1 cellular context compared by ENCODE assay signal in the genomic region with DNA sequence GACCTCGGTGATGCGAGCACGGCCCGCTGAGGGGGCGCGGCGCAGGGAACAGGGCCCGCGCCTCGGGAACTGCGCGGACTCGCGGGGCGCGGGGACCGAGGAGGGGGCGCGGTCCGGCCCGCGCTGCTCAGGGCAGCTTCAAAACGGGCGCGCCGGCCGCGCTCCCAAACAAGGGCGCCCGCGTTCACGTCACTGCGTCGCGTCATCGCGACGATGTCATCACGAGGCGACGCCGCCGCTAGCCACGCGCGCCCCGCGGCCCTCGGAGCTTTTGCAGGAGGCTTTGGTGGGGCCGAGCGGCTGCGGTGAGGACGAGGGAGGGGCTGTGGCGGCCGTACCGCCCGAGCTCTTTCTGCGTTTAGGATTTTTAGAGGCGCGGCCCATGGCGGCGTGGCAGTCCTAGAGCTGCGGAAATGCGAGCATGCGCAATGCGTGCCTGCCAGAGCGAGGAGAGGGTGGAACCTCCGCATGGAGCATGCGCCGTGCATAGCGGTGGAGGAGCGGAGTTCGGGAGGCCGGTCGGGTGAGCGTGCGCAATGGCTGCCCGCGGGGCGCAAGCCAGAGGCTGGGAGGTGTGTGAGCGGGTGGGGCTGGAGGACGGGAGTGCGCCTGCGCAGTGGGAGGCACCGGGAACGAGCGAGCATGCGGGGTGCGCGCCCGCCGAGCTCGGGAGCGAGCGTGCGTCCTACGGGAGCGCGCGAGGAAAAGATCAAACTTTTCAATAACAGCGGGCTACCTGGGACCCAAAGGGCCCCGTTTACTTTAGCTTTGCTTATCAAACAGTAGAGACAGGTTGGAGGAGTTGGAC.
A peak's percentile ranks its signal among the peaks of the same experiment; 100 is the strongest.
TF ChIP-seq lines count a peak whose summit lies in the region.

A gene with protein sequence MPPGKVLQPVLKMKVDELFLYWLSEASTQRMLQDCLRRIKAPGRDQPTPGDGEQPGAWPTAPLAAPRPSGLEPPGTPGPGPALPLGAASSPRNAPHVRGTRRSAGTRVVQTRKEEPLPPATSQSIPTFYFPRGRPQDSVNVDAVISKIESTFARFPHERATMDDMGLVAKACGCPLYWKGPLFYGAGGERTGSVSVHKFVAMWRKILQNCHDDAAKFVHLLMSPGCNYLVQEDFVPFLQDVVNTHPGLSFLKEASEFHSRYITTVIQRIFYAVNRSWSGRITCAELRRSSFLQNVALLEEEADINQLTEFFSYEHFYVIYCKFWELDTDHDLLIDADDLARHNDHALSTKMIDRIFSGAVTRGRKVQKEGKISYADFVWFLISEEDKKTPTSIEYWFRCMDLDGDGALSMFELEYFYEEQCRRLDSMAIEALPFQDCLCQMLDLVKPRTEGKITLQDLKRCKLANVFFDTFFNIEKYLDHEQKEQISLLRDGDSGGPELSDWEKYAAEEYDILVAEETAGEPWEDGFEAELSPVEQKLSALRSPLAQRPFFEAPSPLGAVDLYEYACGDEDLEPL (minus strand): TSS at position 140 of the 808 bp plus-strand sequence. CDS start 216 bp downstream, outside the sequence.

TF ChIP-seq in K562, 482 proteins besides CTCF, POLR2A, EP300 and RAD21 (continued from another document):
- TF ChIP-seq, protein P1, sequence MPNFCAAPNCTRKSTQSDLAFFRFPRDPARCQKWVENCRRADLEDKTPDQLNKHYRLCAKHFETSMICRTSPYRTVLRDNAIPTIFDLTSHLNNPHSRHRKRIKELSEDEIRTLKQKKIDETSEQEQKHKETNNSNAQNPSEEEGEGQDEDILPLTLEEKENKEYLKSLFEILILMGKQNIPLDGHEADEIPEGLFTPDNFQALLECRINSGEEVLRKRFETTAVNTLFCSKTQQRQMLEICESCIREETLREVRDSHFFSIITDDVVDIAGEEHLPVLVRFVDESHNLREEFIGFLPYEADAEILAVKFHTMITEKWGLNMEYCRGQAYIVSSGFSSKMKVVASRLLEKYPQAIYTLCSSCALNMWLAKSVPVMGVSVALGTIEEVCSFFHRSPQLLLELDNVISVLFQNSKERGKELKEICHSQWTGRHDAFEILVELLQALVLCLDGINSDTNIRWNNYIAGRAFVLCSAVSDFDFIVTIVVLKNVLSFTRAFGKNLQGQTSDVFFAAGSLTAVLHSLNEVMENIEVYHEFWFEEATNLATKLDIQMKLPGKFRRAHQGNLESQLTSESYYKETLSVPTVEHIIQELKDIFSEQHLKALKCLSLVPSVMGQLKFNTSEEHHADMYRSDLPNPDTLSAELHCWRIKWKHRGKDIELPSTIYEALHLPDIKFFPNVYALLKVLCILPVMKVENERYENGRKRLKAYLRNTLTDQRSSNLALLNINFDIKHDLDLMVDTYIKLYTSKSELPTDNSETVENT (CRISPR knock-in tag; IDR thresholded peaks at IDR 0.05) = no peak
- TF ChIP-seq, protein P2, sequence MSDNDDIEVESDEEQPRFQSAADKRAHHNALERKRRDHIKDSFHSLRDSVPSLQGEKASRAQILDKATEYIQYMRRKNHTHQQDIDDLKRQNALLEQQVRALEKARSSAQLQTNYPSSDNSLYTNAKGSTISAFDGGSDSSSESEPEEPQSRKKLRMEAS (CRISPR knock-in tag; IDR thresholded peaks at IDR 0.05) = peak; percentile 93
- TF ChIP-seq, protein P3, sequence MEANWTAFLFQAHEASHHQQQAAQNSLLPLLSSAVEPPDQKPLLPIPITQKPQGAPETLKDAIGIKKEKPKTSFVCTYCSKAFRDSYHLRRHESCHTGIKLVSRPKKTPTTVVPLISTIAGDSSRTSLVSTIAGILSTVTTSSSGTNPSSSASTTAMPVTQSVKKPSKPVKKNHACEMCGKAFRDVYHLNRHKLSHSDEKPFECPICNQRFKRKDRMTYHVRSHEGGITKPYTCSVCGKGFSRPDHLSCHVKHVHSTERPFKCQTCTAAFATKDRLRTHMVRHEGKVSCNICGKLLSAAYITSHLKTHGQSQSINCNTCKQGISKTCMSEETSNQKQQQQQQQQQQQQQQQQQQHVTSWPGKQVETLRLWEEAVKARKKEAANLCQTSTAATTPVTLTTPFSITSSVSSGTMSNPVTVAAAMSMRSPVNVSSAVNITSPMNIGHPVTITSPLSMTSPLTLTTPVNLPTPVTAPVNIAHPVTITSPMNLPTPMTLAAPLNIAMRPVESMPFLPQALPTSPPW (CRISPR knock-in tag; IDR thresholded peaks at IDR 0.05) = peak; percentile 82
- TF ChIP-seq, protein P4, sequence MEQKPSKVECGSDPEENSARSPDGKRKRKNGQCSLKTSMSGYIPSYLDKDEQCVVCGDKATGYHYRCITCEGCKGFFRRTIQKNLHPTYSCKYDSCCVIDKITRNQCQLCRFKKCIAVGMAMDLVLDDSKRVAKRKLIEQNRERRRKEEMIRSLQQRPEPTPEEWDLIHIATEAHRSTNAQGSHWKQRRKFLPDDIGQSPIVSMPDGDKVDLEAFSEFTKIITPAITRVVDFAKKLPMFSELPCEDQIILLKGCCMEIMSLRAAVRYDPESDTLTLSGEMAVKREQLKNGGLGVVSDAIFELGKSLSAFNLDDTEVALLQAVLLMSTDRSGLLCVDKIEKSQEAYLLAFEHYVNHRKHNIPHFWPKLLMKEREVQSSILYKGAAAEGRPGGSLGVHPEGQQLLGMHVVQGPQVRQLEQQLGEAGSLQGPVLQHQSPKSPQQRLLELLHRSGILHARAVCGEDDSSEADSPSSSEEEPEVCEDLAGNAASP (IDR thresholded peaks at IDR 0.05) = no peak
- TF ChIP-seq, protein P5, sequence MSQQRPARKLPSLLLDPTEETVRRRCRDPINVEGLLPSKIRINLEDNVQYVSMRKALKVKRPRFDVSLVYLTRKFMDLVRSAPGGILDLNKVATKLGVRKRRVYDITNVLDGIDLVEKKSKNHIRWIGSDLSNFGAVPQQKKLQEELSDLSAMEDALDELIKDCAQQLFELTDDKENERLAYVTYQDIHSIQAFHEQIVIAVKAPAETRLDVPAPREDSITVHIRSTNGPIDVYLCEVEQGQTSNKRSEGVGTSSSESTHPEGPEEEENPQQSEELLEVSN (IDR thresholded peaks at IDR 0.05; ENCODE audit: borderline replicate concordance in 1 of 2, extremely low read depth in 1 of 2, insufficient read depth in 1 of 2, insufficient read length in 1 of 2, low read depth in 1 of 2, low read length in 1 of 2, poor library complexity in 1 of 2, severe bottlenecking in 1 of 2) = peak; percentile 14 to 44
- TF ChIP-seq, protein P6, sequence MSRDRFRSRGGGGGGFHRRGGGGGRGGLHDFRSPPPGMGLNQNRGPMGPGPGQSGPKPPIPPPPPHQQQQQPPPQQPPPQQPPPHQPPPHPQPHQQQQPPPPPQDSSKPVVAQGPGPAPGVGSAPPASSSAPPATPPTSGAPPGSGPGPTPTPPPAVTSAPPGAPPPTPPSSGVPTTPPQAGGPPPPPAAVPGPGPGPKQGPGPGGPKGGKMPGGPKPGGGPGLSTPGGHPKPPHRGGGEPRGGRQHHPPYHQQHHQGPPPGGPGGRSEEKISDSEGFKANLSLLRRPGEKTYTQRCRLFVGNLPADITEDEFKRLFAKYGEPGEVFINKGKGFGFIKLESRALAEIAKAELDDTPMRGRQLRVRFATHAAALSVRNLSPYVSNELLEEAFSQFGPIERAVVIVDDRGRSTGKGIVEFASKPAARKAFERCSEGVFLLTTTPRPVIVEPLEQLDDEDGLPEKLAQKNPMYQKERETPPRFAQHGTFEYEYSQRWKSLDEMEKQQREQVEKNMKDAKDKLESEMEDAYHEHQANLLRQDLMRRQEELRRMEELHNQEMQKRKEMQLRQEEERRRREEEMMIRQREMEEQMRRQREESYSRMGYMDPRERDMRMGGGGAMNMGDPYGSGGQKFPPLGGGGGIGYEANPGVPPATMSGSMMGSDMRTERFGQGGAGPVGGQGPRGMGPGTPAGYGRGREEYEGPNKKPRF (IDR thresholded peaks at IDR 0.05; ENCODE audit: low read depth, low read length) = no peak
- TF ChIP-seq, protein P7, sequence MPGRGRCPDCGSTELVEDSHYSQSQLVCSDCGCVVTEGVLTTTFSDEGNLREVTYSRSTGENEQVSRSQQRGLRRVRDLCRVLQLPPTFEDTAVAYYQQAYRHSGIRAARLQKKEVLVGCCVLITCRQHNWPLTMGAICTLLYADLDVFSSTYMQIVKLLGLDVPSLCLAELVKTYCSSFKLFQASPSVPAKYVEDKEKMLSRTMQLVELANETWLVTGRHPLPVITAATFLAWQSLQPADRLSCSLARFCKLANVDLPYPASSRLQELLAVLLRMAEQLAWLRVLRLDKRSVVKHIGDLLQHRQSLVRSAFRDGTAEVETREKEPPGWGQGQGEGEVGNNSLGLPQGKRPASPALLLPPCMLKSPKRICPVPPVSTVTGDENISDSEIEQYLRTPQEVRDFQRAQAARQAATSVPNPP (IDR thresholded peaks at IDR 0.05; ENCODE audit: borderline replicate concordance, insufficient read depth, insufficient read length) = no peak
- TF ChIP-seq DMBX1 (CRISPR knock-in tag; IDR thresholded peaks at IDR 0.05; ENCODE audit: borderline replicate concordance) (0 out of 2 replicates have a peak, but pooled peaks have one; percentile 47), SAP30 (IDR thresholded peaks at IDR 0.05; ENCODE audit: borderline replicate concordance, insufficient read depth, low read depth, low read length, poor library complexity, severe bottlenecking) (peak; percentile 95), BDP1 (IDR thresholded peaks at IDR 0.05; ENCODE audit: insufficient read depth, insufficient read length) (no peak), SPI1 (IDR thresholded peaks at IDR 0.05; ENCODE audit: borderline replicate concordance, low read depth, low read length) (no peak), NEUROD1 (IDR thresholded peaks at IDR 0.05; ENCODE audit: borderline replicate concordance, low read depth, low read length, partially characterized antibody) (peak; percentile 26), BCL6 (CRISPR knock-in tag; IDR thresholded peaks at IDR 0.05) (peak; percentile 36; the same call in 1 of the 2 replicates)
